In the genomic region with DNA sequence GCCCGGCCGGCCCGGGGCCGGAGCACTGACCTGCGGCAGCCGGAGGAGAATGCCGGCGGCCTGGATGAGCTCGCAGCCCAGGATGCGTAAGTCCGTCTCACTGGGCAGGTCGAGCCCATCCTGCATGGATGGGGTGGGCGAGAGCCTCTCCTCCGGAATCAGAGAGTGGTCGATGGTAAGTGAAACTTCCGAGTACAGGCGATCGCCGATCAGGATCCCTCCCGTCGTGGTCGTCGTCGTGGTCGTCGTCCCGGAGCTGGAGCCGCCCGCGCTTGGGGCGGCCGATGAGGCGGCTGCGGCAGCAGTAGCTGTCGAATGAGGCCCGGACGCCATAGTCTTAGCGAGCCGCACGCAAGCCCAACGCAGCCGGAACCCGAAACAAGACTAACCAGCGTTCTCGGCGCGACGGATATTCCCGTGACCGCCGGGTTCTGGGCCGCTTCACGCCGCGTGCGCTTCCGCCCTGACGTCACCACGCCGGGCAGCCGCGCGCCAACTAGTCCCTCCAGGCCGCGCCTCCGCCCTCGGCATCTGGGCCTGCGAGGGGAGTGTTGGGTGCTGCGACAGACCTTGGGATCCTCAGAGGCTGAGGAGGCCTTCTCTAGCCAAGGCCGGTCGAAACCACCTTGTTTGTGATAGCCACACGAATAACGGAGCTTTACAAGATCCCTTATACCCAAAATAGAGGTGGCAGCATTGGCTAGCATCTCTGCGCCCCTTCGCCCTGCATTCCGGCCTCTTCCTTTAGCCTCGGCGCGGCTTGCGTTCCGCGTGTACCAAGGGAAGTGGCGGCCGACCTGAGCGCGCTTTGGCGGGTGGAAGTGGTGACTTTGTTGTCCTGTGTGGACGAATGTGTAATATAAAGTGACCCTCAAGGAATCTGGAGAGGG, we compare ENCODE assay signal across 1 cellular context.
TF ChIP-seq lines count a peak whose summit lies in the region.

A gene (minus strand): TSS at position 386 of the 890 bp plus-strand sequence. CDS start 53 bp downstream, at position 333.

TF ChIP-seq in HepG2, 621 proteins besides CTCF, POLR2A, EP300 and RAD21 (continued from another document and continues in another):
- TF ChIP-seq, protein P1, sequence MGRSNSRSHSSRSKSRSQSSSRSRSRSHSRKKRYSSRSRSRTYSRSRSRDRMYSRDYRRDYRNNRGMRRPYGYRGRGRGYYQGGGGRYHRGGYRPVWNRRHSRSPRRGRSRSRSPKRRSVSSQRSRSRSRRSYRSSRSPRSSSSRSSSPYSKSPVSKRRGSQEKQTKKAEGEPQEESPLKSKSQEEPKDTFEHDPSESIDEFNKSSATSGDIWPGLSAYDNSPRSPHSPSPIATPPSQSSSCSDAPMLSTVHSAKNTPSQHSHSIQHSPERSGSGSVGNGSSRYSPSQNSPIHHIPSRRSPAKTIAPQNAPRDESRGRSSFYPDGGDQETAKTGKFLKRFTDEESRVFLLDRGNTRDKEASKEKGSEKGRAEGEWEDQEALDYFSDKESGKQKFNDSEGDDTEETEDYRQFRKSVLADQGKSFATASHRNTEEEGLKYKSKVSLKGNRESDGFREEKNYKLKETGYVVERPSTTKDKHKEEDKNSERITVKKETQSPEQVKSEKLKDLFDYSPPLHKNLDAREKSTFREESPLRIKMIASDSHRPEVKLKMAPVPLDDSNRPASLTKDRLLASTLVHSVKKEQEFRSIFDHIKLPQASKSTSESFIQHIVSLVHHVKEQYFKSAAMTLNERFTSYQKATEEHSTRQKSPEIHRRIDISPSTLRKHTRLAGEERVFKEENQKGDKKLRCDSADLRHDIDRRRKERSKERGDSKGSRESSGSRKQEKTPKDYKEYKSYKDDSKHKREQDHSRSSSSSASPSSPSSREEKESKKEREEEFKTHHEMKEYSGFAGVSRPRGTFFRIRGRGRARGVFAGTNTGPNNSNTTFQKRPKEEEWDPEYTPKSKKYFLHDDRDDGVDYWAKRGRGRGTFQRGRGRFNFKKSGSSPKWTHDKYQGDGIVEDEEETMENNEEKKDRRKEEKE (IDR thresholded peaks at IDR 0.05): no peak
- peak; percentile 76 for TF ChIP-seq TP53 (CRISPR knock-in tag; conservative IDR thresholded peaks at IDR 0.05)
- TF ChIP-seq TARDBP (CRISPR knock-in tag; IDR thresholded peaks at IDR 0.05): peak; percentile 96
- peak; percentile 65; the same call in 1 of the 2 replicates for TF ChIP-seq HNF4G (IDR thresholded peaks at IDR 0.05; ENCODE audit: borderline replicate concordance, low read depth, low read length)
- peak; percentile 78 for TF ChIP-seq HNF4G (CRISPR knock-in tag; IDR thresholded peaks at IDR 0.05; ENCODE audit: borderline replicate concordance, low read depth)
- peak; percentile 79 for TF ChIP-seq ZNF234 (CRISPR knock-in tag; conservative IDR thresholded peaks at IDR 0.05)
- TF ChIP-seq, protein P2, sequence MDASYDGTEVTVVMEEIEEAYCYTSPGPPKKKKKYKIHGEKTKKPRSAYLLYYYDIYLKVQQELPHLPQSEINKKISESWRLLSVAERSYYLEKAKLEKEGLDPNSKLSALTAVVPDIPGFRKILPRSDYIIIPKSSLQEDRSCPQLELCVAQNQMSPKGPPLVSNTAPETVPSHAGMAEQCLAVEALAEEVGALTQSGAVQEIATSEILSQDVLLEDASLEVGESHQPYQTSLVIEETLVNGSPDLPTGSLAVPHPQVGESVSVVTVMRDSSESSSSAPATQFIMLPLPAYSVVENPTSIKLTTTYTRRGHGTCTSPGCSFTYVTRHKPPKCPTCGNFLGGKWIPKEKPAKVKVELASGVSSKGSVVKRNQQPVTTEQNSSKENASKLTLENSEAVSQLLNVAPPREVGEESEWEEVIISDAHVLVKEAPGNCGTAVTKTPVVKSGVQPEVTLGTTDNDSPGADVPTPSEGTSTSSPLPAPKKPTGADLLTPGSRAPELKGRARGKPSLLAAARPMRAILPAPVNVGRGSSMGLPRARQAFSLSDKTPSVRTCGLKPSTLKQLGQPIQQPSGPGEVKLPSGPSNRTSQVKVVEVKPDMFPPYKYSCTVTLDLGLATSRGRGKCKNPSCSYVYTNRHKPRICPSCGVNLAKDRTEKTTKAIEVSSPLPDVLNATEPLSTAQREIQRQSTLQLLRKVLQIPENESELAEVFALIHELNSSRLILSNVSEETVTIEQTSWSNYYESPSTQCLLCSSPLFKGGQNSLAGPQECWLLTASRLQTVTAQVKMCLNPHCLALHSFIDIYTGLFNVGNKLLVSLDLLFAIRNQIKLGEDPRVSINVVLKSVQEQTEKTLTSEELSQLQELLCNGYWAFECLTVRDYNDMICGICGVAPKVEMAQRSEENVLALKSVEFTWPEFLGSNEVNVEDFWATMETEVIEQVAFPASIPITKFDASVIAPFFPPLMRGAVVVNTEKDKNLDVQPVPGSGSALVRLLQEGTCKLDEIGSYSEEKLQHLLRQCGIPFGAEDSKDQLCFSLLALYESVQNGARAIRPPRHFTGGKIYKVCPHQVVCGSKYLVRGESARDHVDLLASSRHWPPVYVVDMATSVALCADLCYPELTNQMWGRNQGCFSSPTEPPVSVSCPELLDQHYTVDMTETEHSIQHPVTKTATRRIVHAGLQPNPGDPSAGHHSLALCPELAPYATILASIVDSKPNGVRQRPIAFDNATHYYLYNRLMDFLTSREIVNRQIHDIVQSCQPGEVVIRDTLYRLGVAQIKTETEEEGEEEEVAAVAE (CRISPR knock-in tag; IDR thresholded peaks at IDR 0.05; ENCODE audit: borderline replicate concordance): peak; percentile 89
- peak; percentile 71; the same call in 1 of the 2 replicates for TF ChIP-seq JUNB (CRISPR knock-in tag; IDR thresholded peaks at IDR 0.05; ENCODE audit: borderline replicate concordance)
- peak; percentile 94 for TF ChIP-seq MED8 (CRISPR knock-in tag; IDR thresholded peaks at IDR 0.05; ENCODE audit: insufficient replicate concordance)
- TF ChIP-seq HNRNPH1 (optimal IDR thresholded peaks at IDR 0.05; ENCODE audit: low read depth, low read length): peak; percentile 63
- TF ChIP-seq ZFP36L1 (CRISPR knock-in tag; IDR thresholded peaks at IDR 0.05): peak; percentile 20
- TF ChIP-seq, protein P3, sequence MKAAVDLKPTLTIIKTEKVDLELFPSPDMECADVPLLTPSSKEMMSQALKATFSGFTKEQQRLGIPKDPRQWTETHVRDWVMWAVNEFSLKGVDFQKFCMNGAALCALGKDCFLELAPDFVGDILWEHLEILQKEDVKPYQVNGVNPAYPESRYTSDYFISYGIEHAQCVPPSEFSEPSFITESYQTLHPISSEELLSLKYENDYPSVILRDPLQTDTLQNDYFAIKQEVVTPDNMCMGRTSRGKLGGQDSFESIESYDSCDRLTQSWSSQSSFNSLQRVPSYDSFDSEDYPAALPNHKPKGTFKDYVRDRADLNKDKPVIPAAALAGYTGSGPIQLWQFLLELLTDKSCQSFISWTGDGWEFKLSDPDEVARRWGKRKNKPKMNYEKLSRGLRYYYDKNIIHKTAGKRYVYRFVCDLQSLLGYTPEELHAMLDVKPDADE (CRISPR knock-in tag; IDR thresholded peaks at IDR 0.05): peak; percentile 48; the same call in 1 of the 2 replicates
- TF ChIP-seq, protein P4, sequence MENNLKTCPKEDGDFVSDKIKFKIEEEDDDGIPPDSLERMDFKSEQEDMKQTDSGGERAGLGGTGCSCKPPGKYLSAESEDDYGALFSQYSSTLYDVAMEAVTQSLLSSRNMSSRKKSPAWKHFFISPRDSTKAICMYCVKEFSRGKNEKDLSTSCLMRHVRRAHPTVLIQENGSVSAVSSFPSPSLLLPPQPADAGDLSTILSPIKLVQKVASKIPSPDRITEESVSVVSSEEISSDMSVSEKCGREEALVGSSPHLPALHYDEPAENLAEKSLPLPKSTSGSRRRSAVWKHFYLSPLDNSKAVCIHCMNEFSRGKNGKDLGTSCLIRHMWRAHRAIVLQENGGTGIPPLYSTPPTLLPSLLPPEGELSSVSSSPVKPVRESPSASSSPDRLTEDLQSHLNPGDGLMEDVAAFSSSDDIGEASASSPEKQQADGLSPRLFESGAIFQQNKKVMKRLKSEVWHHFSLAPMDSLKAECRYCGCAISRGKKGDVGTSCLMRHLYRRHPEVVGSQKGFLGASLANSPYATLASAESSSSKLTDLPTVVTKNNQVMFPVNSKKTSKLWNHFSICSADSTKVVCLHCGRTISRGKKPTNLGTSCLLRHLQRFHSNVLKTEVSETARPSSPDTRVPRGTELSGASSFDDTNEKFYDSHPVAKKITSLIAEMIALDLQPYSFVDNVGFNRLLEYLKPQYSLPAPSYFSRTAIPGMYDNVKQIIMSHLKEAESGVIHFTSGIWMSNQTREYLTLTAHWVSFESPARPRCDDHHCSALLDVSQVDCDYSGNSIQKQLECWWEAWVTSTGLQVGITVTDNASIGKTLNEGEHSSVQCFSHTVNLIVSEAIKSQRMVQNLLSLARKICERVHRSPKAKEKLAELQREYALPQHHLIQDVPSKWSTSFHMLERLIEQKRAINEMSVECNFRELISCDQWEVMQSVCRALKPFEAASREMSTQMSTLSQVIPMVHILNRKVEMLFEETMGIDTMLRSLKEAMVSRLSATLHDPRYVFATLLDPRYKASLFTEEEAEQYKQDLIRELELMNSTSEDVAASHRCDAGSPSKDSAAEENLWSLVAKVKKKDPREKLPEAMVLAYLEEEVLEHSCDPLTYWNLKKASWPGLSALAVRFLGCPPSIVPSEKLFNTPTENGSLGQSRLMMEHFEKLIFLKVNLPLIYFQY (CRISPR knock-in tag; IDR thresholded peaks at IDR 0.05; ENCODE audit: borderline replicate concordance): peak; percentile 85; the same call in 1 of the 2 replicates
- peak; percentile 58; the same call in 1 of the 2 replicates for TF ChIP-seq TBX3 (IDR thresholded peaks at IDR 0.05; ENCODE audit: borderline replicate concordance)
- no peak for TF ChIP-seq NONO (IDR thresholded peaks at IDR 0.05)
- peak; percentile 100 for TF ChIP-seq NONO (CRISPR knock-in tag; conservative IDR thresholded peaks at IDR 0.05)
- TF ChIP-seq, protein P5, sequence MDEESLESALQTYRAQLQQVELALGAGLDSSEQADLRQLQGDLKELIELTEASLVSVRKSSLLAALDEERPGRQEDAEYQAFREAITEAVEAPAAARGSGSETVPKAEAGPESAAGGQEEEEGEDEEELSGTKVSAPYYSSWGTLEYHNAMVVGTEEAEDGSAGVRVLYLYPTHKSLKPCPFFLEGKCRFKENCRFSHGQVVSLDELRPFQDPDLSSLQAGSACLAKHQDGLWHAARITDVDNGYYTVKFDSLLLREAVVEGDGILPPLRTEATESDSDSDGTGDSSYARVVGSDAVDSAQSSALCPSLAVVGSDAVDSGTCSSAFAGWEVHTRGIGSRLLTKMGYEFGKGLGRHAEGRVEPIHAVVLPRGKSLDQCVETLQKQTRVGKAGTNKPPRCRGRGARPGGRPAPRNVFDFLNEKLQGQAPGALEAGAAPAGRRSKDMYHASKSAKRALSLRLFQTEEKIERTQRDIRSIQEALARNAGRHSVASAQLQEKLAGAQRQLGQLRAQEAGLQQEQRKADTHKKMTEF (CRISPR knock-in tag; IDR thresholded peaks at IDR 0.05): peak; percentile 98
- no peak for TF ChIP-seq HHEX (CRISPR knock-in tag; IDR thresholded peaks at IDR 0.05)
- no peak for TF ChIP-seq KAT2B (IDR thresholded peaks at IDR 0.05; ENCODE audit: borderline replicate concordance, low read depth, low read length)
- TF ChIP-seq SP4 (CRISPR knock-in tag; IDR thresholded peaks at IDR 0.05): peak; percentile 97
- peak; percentile 81; the same call in 1 of the 2 replicates for TF ChIP-seq KDM5A (IDR thresholded peaks at IDR 0.05; ENCODE audit: borderline replicate concordance, low read length)
- TF ChIP-seq ZNF431 (CRISPR knock-in tag; IDR thresholded peaks at IDR 0.05; ENCODE audit: borderline replicate concordance, low read depth): peak; percentile 85; the same call in 1 of the 2 replicates
- TF ChIP-seq ZNF761 (CRISPR knock-in tag; conservative IDR thresholded peaks at IDR 0.05): peak; percentile 96
- peak; percentile 99 for TF ChIP-seq ZNF350 (CRISPR knock-in tag; IDR thresholded peaks at IDR 0.05; ENCODE audit: borderline replicate concordance, low read depth)
- peak; percentile 97 for TF ChIP-seq ZNF83 (CRISPR knock-in tag; IDR thresholded peaks at IDR 0.05; ENCODE audit: borderline replicate concordance)
- TF ChIP-seq FOXA1 (IDR thresholded peaks at IDR 0.05): no peak
- peak; percentile 62; the same call in 1 of the 2 replicates for TF ChIP-seq FOXA1 (CRISPR knock-in tag; IDR thresholded peaks at IDR 0.05)
- TF ChIP-seq RARA (CRISPR knock-in tag; IDR thresholded peaks at IDR 0.05): peak; percentile 80
- TF ChIP-seq SMAD1 (CRISPR knock-in tag; IDR thresholded peaks at IDR 0.05; ENCODE audit: borderline replicate concordance, low read depth): peak; percentile 98
